Comparison of ENCODE assay signal across 15 cellular contexts in the genomic region with DNA sequence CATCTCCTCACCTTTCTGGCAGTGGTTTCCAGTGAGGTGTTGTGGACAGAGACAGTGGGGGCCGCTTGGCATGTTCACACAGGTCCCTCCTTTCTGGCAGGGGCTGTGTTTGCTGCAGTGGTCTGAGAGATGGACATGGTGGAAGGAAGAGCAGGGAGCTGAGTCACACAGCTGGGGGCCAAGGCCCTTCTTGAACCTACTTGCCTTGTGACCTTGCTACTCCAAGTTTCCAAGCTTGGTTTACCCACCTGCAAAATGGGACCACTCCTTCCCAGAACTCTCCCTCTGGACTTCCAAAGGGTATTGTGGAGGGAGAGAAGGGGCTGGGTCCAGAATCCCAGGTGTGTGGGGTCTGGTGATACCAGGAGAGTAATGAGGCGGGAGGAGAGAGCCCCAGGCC. TPM values are rescaled to one million over a fixed set of nuclear protein-coding genes. Genes with fewer than 3 reads are reported as not detected.
DNase-seq lines count a peak whose midpoint lies in the region; ATAC-seq and TF ChIP-seq lines count a peak whose summit lies in the region.
"Had no signal": no experiment of that assay in that cellular context is flagged by ENCODE, and none has a peak within 500 bp of the region (broad histone marks: within the 10 kb centered on the region; RNA-seq: fewer than 3 reads in every experiment).

No MANE protein-coding gene starts in this region.

- no peaks in the 10 kb centered on the region for H3K36me3 Mint-ChIP-seq in CD4-positive, alpha-beta T cell (ENCODE audit: low read depth)
- no peaks in the 10 kb centered on the region for H3K36me3 Mint-ChIP-seq in activated naive CD8-positive, alpha-beta T cell
- H3K36me3 Mint-ChIP-seq in natural killer cell: no peaks in the 10 kb centered on the region
- H3K36me3 Mint-ChIP-seq: CD4-positive, CD25-positive, alpha-beta regulatory T cell had no signal

- ATAC-seq in CD4-positive, alpha-beta T cell (ENCODE audit: poor library complexity): no peak
- no peak for ATAC-seq in natural killer cell
- ATAC-seq: activated naive CD4-positive, alpha-beta T cell treated with anti-CD3 and anti-CD28 coated beads, Interleukin-2, amount 50 U/mL, for 72 hours had no signal

- intact Hi-C loops in CD4-positive, alpha-beta T cell (cut with DNase I, micrococcal nuclease): loop anchor here in 1 of 2 experiments (2.0 kb wide), 2 partner anchors 19 to 39 kb away; no protein-coding TSS in a partner anchor
- intact Hi-C loops in natural killer cell (cut with micrococcal nuclease): no loop called here

- CTCF ChIA-PET in CD4-positive, alpha-beta T cell (lab: Charles Lee): interaction anchor here (1.4 to 9.7 kb wide), 11 partner anchors 9 to 92 kb away, joined by 3 to 352 read pairs (median 16); a partner anchor contains a TSS

- TF ChIP-seq CTCF in CD4-positive, alpha-beta T cell (IDR thresholded peaks at IDR 0.05): no peak
- no peak for TF ChIP-seq CTCF in HL-60 (IDR thresholded peaks at IDR 0.05; ENCODE audit: insufficient read depth, low read length)
- no peak for TF ChIP-seq CTCF in natural killer cell (IDR thresholded peaks at IDR 0.05)

- H3K4me3 ChIP-seq in HL-60 (replicated peaks; ENCODE audit: insufficient read depth, low read length): no peak overlapping the region

- H3K27me3 Mint-ChIP-seq in CD4-positive, alpha-beta T cell: no peaks in the 10 kb centered on the region
- no peaks in the 10 kb centered on the region for H3K27me3 Mint-ChIP-seq in activated naive CD8-positive, alpha-beta T cell
- peaks cover 13 to 17% of the 10 kb centered on the region in 2 donors for H3K27me3 Mint-ChIP-seq in natural killer cell (ENCODE audit: low read depth in 2 of 2)

- no peak for DNase-seq in CD4-positive, alpha-beta T cell
- DNase-seq in HL-60 (ENCODE audit: low read depth in 1 of 2, low spot score in 1 of 2) (no peak), natural killer cell (peak; percentile 21), occipital lobe (lab: John Stamatoyannopoulos, UW) (no peak), DMS153 treated with DMSO at 0.1 percent for 48 hours (lab: John Stamatoyannopoulos, UW; ENCODE audit: unreplicated experiment) (no peak)
- DNase-seq in stimulated activated CD4-positive, alpha-beta T cell treated with anti-CD3 and anti-CD28 coated beads, Interleukin-4, amount 100 ng/mL, for 1 hour: no peak
- DNase-seq: activated CD4-positive, alpha-beta T cell treated with anti-CD3 and anti-CD28 coated beads, Interleukin-2, amount 50 U/mL, for 4 hours; CD4-positive, CD25-positive, alpha-beta regulatory T cell; NCI-H1048; T1000 had no signal

- POLR2A ChIA-PET in CD4-positive, alpha-beta T cell (lab: Charles Lee): interaction anchor here (0.9 to 11.0 kb wide), 6 partner anchors 9 to 52 kb away, joined by 3 to 435 read pairs (median 42); a partner anchor contains a TSS

- H3K9me3 Mint-ChIP-seq in CD4-positive, alpha-beta T cell: no peaks in the 10 kb centered on the region
- no peaks in the 10 kb centered on the region for H3K9me3 Mint-ChIP-seq in activated naive CD8-positive, alpha-beta T cell (ENCODE audit: low read depth)
- no peaks in the 10 kb centered on the region for H3K9me3 Mint-ChIP-seq in natural killer cell
- H3K9me3 Mint-ChIP-seq: activated naive CD4-positive, alpha-beta T cell treated with anti-CD3 and anti-CD28 coated beads, Interleukin-2, amount 50 U/mL, for 72 hours; CD4-positive, CD25-positive, alpha-beta regulatory T cell had no signal

- H3K4me3 Mint-ChIP-seq in CD4-positive, alpha-beta T cell: peak overlapping the region; percentile 78
- peak overlapping the region; percentile 30 for H3K4me3 Mint-ChIP-seq in activated naive CD8-positive, alpha-beta T cell
- peak overlapping the region; percentile 57 for H3K4me3 Mint-ChIP-seq in natural killer cell

- no peak overlapping the region for H3K27ac ChIP-seq in CD4-positive, alpha-beta T cell (ENCODE audit: low read depth, low read length)
- peak overlapping the region; percentile 75 for H3K27ac ChIP-seq in HL-60 (replicated peaks)
- H3K27ac ChIP-seq: thoracic aorta had no signal

- no peaks in the 10 kb centered on the region for H3K9me3 ChIP-seq in CD4-positive, alpha-beta T cell (ENCODE audit: control insufficient read depth, low read length)
- H3K9me3 ChIP-seq: thoracic aorta had no signal

- H3K4me1 Mint-ChIP-seq in CD4-positive, alpha-beta T cell (ENCODE audit: low read depth): peaks cover 29% of the 10 kb centered on the region
- peaks cover 21% of the 10 kb centered on the region for H3K4me1 Mint-ChIP-seq in activated naive CD8-positive, alpha-beta T cell (ENCODE audit: low read depth)
- H3K4me1 Mint-ChIP-seq in natural killer cell: peaks cover 45 to 53% of the 10 kb centered on the region in 2 donors

- H3K27ac Mint-ChIP-seq in CD4-positive, alpha-beta T cell: no peak overlapping the region
- no peak overlapping the region for H3K27ac Mint-ChIP-seq in activated naive CD8-positive, alpha-beta T cell
- peak overlapping the region; percentile 62 to 84 for H3K27ac Mint-ChIP-seq in natural killer cell

- H3K27me3 ChIP-seq in CD4-positive, alpha-beta T cell (ENCODE audit: control insufficient read depth, insufficient read depth, low read length): no peaks in the 10 kb centered on the region
- H3K27me3 ChIP-seq in HL-60 (ENCODE audit: insufficient read depth, poor library complexity, severe bottlenecking): no peaks in the 10 kb centered on the region

RNA-seq across cellular contexts. Expression of a gene that starts 4.1 kb away (rescaled TPM):
- under 1 TPM; 0.20 to 0.60 TPM for total RNA-seq in CD4-positive, alpha-beta T cell
- total RNA-seq in natural killer cell (1 to 10 TPM in 1 of 3 donors, under 1 TPM in 2; 0.66 to 1.7 (median 0.93) TPM), occipital lobe (3.9 TPM)
- total RNA-seq: thoracic aorta had no signal

RNA-seq across cellular contexts. Expression of a gene that starts 4.9 kb away (rescaled TPM):
- not detected for total RNA-seq in CD4-positive, alpha-beta T cell
- total RNA-seq in natural killer cell (not detected), occipital lobe (not detected)
- total RNA-seq: activated naive CD4-positive, alpha-beta T cell treated with anti-CD3 and anti-CD28 coated beads, Interleukin-2, amount 50 U/mL, for 72 hours; CD4-positive, CD25-positive, alpha-beta regulatory T cell; HT1080; posterior vena cava; thoracic aorta had no signal

RNA-seq across cellular contexts. Expression of a gene that starts 21.1 kb away (rescaled TPM):
- not detected for total RNA-seq in CD4-positive, alpha-beta T cell
- under 1 TPM; 0.50 to 0.66 (median 0.63) TPM for total RNA-seq in natural killer cell
- not detected for total RNA-seq in occipital lobe
- total RNA-seq: posterior vena cava, thoracic aorta had no signal

RNA-seq across cellular contexts. Expression of a gene that starts 21.2 kb away (rescaled TPM):
- 100 to 1,000 TPM; 186 to 192 TPM for total RNA-seq in CD4-positive, alpha-beta T cell
- 100 to 1,000 TPM; 173 to 221 (median 190) TPM for total RNA-seq in natural killer cell
- total RNA-seq in occipital lobe: 14.0 TPM

RNA-seq across cellular contexts. Expression of a gene that starts 41.3 kb away (rescaled TPM):
- total RNA-seq in CD4-positive, alpha-beta T cell: 10 to 100 TPM; 23.3 to 23.5 TPM
- total RNA-seq in natural killer cell: 10 to 100 TPM; 21.6 to 27.9 (median 23.3) TPM
- total RNA-seq in occipital lobe: 11.7 TPM

Comparison
In these comparisons a context has a peak if more than half of its experiments do, and no peak if none do; other contexts are left out.
1. H3K27ac Mint-ChIP-seq: peak in natural killer cell (2 of 2); none in CD4-positive, alpha-beta T cell (single experiment) and activated naive CD8-positive, alpha-beta T cell (single experiment).
2. Peak in every context shown above with its lines, with median percentiles within 50 percentile points of each other: H3K4me3 Mint-ChIP-seq.